1 cellular context compared by ENCODE assay signal in the genomic region with DNA sequence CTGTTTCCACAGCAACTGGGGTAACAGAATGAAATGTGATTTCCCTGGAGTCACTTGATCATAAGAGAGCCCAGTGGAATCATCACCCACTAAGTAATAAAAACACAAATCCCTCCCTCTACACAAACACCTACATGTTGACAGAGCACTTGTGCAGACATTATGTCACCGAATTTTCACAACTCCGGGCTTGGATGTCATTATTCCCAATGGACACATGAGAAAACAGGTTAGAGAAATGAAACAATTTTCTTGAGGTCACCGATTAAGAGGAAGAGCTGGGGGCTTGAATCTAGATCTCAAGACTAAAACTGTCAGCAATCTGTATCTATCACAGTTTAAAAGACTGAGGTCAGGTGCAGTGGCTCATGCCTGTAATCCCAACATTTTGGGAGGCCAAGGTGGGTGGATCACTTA.
TF ChIP-seq lines count a peak whose summit lies in the region.

No MANE protein-coding gene starts in this region.

TF ChIP-seq in HEK293, 187 proteins besides CTCF, POLR2A, EP300 and RAD21 (continued from another document and continues in another):
- peak; percentile 86 for TF ChIP-seq KLF10 (tag by site-specific recombination; IDR thresholded peaks at IDR 0.05)
- TF ChIP-seq ZNF169 (tag by site-specific recombination; IDR thresholded peaks at IDR 0.05), result no peak
- no peak for TF ChIP-seq ZNF658 (tag by site-specific recombination; IDR thresholded peaks at IDR 0.05)
- TF ChIP-seq ZNF670 (tag by site-specific recombination; IDR thresholded peaks at IDR 0.05; ENCODE audit: low read depth), result no peak
- no peak for TF ChIP-seq ZNF76 (tag by site-specific recombination; IDR thresholded peaks at IDR 0.05; ENCODE audit: borderline replicate concordance, low read depth)
- TF ChIP-seq ZNF37A (tag by site-specific recombination; IDR thresholded peaks at IDR 0.05), result no peak
- no peak for TF ChIP-seq ZNF341 (tag by site-specific recombination; IDR thresholded peaks at IDR 0.05; ENCODE audit: low read depth)
- TF ChIP-seq ZNF354C (tag by site-specific recombination; IDR thresholded peaks at IDR 0.05; ENCODE audit: borderline replicate concordance, low read depth), result no peak
- TF ChIP-seq, protein P1, sequence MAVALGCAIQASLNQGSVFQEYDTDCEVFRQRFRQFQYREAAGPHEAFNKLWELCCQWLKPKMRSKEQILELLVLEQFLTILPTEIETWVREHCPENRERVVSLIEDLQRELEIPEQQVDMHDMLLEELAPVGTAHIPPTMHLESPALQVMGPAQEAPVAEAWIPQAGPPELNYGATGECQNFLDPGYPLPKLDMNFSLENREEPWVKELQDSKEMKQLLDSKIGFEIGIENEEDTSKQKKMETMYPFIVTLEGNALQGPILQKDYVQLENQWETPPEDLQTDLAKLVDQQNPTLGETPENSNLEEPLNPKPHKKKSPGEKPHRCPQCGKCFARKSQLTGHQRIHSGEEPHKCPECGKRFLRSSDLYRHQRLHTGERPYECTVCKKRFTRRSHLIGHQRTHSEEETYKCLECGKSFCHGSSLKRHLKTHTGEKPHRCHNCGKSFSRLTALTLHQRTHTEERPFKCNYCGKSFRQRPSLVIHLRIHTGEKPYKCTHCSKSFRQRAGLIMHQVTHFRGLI (tag by site-specific recombination; IDR thresholded peaks at IDR 0.05), result peak; percentile 60; the same call in 1 of the 2 replicates
- no peak for TF ChIP-seq ZNF701 (tag by site-specific recombination; IDR thresholded peaks at IDR 0.05)
- peak; percentile 69 for TF ChIP-seq ZNF10 (tag by site-specific recombination; IDR thresholded peaks at IDR 0.05)
- peak; percentile 92; the same call in 1 of the 2 replicates for TF ChIP-seq OVOL3 (tag by site-specific recombination; IDR thresholded peaks at IDR 0.05)
- TF ChIP-seq, protein P2, sequence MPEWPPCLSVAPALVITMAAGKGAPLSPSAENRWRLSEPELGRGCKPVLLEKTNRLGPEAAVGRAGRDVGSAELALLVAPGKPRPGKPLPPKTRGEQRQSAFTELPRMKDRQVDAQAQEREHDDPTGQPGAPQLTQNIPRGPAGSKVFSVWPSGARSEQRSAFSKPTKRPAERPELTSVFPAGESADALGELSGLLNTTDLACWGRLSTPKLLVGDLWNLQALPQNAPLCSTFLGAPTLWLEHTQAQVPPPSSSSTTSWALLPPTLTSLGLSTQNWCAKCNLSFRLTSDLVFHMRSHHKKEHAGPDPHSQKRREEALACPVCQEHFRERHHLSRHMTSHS (tag by site-specific recombination; IDR thresholded peaks at IDR 0.05), result no peak
- TF ChIP-seq ZNF660 (tag by site-specific recombination; IDR thresholded peaks at IDR 0.05), result 0 out of 2 replicates have a peak, but pooled peaks have one; percentile 57
- TF ChIP-seq ZBTB21 (tag by site-specific recombination; IDR thresholded peaks at IDR 0.05), result peak; percentile 87
- no peak for TF ChIP-seq ZNF830 (tag by site-specific recombination; IDR thresholded peaks at IDR 0.05; ENCODE audit: low read depth)
- TF ChIP-seq, protein P3, sequence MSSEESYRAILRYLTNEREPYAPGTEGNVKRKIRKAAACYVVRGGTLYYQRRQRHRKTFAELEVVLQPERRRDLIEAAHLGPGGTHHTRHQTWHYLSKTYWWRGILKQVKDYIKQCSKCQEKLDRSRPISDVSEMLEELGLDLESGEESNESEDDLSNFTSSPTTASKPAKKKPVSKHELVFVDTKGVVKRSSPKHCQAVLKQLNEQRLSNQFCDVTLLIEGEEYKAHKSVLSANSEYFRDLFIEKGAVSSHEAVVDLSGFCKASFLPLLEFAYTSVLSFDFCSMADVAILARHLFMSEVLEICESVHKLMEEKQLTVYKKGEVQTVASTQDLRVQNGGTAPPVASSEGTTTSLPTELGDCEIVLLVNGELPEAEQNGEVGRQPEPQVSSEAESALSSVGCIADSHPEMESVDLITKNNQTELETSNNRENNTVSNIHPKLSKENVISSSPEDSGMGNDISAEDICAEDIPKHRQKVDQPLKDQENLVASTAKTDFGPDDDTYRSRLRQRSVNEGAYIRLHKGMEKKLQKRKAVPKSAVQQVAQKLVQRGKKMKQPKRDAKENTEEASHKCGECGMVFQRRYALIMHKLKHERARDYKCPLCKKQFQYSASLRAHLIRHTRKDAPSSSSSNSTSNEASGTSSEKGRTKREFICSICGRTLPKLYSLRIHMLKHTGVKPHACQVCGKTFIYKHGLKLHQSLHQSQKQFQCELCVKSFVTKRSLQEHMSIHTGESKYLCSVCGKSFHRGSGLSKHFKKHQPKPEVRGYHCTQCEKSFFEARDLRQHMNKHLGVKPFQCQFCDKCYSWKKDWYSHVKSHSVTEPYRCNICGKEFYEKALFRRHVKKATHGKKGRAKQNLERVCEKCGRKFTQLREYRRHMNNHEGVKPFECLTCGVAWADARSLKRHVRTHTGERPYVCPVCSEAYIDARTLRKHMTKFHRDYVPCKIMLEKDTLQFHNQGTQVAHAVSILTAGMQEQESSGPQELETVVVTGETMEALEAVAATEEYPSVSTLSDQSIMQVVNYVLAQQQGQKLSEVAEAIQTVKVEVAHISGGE (tag by site-specific recombination; conservative IDR thresholded peaks at IDR 0.05; ENCODE audit: low read depth), result no peak
- TF ChIP-seq ZNF558 (tag by site-specific recombination; IDR thresholded peaks at IDR 0.05), result peak; percentile 67; the same call in 1 of the 2 replicates
- no peak for TF ChIP-seq ZNF202 (tag by site-specific recombination; IDR thresholded peaks at IDR 0.05; ENCODE audit: borderline replicate concordance)
- no peak for TF ChIP-seq BCL11B (tag by site-specific recombination; IDR thresholded peaks at IDR 0.05; ENCODE audit: low read depth)
- TF ChIP-seq ZFP69B (tag by site-specific recombination; IDR thresholded peaks at IDR 0.05), result peak; percentile 66; the same call in 1 of the 2 replicates
- TF ChIP-seq SP2 (tag by site-specific recombination; IDR thresholded peaks at IDR 0.05), result peak; percentile 35
- TF ChIP-seq ZNF133 (tag by site-specific recombination; IDR thresholded peaks at IDR 0.05), result no peak
- TF ChIP-seq ZNF324 (tag by site-specific recombination; IDR thresholded peaks at IDR 0.05), result no peak
- TF ChIP-seq, protein P4, sequence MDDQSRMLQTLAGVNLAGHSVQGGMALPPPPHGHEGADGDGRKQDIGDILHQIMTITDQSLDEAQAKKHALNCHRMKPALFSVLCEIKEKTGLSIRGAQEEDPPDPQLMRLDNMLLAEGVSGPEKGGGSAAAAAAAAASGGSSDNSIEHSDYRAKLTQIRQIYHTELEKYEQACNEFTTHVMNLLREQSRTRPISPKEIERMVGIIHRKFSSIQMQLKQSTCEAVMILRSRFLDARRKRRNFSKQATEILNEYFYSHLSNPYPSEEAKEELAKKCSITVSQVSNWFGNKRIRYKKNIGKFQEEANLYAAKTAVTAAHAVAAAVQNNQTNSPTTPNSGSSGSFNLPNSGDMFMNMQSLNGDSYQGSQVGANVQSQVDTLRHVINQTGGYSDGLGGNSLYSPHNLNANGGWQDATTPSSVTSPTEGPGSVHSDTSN (CRISPR knock-in tag; IDR thresholded peaks at IDR 0.05), result no peak
- TF ChIP-seq WT1 (tag by site-specific recombination; IDR thresholded peaks at IDR 0.05), result peak; percentile 98
- TF ChIP-seq ZNF629 (tag by site-specific recombination; IDR thresholded peaks at IDR 0.05), result peak; percentile 97
- TF ChIP-seq KLF1 (tag by site-specific recombination; IDR thresholded peaks at IDR 0.05), result peak; percentile 100
- TF ChIP-seq, protein P5, sequence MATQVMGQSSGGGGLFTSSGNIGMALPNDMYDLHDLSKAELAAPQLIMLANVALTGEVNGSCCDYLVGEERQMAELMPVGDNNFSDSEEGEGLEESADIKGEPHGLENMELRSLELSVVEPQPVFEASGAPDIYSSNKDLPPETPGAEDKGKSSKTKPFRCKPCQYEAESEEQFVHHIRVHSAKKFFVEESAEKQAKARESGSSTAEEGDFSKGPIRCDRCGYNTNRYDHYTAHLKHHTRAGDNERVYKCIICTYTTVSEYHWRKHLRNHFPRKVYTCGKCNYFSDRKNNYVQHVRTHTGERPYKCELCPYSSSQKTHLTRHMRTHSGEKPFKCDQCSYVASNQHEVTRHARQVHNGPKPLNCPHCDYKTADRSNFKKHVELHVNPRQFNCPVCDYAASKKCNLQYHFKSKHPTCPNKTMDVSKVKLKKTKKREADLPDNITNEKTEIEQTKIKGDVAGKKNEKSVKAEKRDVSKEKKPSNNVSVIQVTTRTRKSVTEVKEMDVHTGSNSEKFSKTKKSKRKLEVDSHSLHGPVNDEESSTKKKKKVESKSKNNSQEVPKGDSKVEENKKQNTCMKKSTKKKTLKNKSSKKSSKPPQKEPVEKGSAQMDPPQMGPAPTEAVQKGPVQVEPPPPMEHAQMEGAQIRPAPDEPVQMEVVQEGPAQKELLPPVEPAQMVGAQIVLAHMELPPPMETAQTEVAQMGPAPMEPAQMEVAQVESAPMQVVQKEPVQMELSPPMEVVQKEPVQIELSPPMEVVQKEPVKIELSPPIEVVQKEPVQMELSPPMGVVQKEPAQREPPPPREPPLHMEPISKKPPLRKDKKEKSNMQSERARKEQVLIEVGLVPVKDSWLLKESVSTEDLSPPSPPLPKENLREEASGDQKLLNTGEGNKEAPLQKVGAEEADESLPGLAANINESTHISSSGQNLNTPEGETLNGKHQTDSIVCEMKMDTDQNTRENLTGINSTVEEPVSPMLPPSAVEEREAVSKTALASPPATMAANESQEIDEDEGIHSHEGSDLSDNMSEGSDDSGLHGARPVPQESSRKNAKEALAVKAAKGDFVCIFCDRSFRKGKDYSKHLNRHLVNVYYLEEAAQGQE (tag by site-specific recombination; IDR thresholded peaks at IDR 0.05), result no peak
- no peak for TF ChIP-seq ZNF791 (tag by site-specific recombination; IDR thresholded peaks at IDR 0.05)
- TF ChIP-seq, protein P6, sequence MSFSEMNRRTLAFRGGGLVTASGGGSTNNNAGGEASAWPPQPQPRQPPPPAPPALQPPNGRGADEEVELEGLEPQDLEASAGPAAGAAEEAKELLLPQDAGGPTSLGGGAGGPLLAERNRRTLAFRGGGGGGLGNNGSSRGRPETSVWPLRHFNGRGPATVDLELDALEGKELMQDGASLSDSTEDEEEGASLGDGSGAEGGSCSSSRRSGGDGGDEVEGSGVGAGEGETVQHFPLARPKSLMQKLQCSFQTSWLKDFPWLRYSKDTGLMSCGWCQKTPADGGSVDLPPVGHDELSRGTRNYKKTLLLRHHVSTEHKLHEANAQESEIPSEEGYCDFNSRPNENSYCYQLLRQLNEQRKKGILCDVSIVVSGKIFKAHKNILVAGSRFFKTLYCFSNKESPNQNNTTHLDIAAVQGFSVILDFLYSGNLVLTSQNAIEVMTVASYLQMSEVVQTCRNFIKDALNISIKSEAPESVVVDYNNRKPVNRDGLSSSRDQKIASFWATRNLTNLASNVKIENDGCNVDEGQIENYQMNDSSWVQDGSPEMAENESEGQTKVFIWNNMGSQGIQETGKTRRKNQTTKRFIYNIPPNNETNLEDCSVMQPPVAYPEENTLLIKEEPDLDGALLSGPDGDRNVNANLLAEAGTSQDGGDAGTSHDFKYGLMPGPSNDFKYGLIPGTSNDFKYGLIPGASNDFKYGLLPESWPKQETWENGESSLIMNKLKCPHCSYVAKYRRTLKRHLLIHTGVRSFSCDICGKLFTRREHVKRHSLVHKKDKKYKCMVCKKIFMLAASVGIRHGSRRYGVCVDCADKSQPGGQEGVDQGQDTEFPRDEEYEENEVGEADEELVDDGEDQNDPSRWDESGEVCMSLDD (tag by site-specific recombination; IDR thresholded peaks at IDR 0.05), result no peak
- TF ChIP-seq, protein P7, sequence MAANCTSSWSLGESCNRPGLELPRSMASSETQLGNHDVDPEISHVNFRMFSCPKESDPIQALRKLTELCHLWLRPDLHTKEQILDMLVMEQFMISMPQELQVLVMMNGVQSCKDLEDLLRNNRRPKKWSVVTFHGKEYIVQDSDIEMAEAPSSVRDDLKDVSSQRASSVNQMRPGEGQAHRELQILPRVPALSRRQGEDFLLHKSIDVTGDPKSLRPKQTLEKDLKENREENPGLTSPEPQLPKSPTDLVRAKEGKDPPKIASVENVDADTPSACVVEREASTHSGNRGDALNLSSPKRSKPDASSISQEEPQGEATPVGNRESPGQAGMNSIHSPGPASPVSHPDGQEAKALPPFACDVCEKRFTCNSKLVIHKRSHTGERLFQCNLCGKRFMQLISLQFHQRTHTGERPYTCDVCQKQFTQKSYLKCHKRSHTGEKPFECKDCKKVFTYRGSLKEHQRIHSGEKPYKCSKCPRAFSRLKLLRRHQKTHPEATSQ (tag by site-specific recombination; IDR thresholded peaks at IDR 0.05), result no peak
- no peak for TF ChIP-seq ZNF747 (tag by site-specific recombination; IDR thresholded peaks at IDR 0.05)
- TF ChIP-seq ZNF600 (tag by site-specific recombination; IDR thresholded peaks at IDR 0.05), result no peak; the same call in 1 of the 2 replicates
- TF ChIP-seq, protein P8, sequence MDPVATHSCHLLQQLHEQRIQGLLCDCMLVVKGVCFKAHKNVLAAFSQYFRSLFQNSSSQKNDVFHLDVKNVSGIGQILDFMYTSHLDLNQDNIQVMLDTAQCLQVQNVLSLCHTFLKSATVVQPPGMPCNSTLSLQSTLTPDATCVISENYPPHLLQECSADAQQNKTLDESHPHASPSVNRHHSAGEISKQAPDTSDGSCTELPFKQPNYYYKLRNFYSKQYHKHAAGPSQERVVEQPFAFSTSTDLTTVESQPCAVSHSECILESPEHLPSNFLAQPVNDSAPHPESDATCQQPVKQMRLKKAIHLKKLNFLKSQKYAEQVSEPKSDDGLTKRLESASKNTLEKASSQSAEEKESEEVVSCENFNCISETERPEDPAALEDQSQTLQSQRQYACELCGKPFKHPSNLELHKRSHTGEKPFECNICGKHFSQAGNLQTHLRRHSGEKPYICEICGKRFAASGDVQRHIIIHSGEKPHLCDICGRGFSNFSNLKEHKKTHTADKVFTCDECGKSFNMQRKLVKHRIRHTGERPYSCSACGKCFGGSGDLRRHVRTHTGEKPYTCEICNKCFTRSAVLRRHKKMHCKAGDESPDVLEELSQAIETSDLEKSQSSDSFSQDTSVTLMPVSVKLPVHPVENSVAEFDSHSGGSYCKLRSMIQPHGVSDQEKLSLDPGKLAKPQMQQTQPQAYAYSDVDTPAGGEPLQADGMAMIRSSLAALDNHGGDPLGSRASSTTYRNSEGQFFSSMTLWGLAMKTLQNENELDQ (tag by site-specific recombination; IDR thresholded peaks at IDR 0.05; ENCODE audit: low read depth), result no peak
- TF ChIP-seq ZNF677 (tag by site-specific recombination; IDR thresholded peaks at IDR 0.05), result no peak
- TF ChIP-seq ZSCAN30 (tag by site-specific recombination; IDR thresholded peaks at IDR 0.05), result peak; percentile 59; the same call in 1 of the 2 replicates
- no peak; the same call in 1 of the 2 replicates for TF ChIP-seq ZNF239 (tag by site-specific recombination; IDR thresholded peaks at IDR 0.05)
- no peak for TF ChIP-seq ZNF274 (IDR thresholded peaks at IDR 0.05; ENCODE audit: low read length)
- no peak for TF ChIP-seq ZNF274 (tag by site-specific recombination; IDR thresholded peaks at IDR 0.05; ENCODE audit: borderline replicate concordance)
- TF ChIP-seq TRIM28 (IDR thresholded peaks at IDR 0.05; ENCODE audit: borderline replicate concordance, low read length), result no peak
- no peak for TF ChIP-seq ZNF112 (tag by site-specific recombination; IDR thresholded peaks at IDR 0.05)
- TF ChIP-seq, protein P9, sequence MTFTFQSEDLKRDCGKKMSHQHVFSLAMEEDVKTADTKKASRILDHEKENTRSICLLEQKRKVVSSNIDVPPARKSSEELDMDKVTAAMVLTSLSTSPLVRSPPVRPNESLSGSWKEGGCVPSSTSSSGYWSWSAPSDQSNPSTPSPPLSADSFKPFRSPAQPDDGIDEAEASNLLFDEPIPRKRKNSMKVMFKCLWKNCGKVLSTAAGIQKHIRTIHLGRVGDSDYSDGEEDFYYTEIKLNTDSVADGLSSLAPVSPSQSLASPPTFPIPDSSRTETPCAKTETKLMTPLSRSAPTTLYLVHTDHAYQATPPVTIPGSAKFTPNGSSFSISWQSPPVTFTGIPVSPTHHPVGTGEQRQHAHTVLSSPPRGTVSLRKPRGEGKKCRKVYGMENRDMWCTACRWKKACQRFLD (tag by site-specific recombination; IDR thresholded peaks at IDR 0.05), result no peak
- no peak for TF ChIP-seq ZBTB48 (tag by site-specific recombination; IDR thresholded peaks at IDR 0.05)
- TF ChIP-seq ZNF561 (tag by site-specific recombination; IDR thresholded peaks at IDR 0.05; ENCODE audit: borderline replicate concordance), result peak; percentile 80
